Comparison of ENCODE assay signal across 8 cellular contexts in genomic region chr10:32957341-32958084, GRCh38.
DNase-seq lines count a peak whose midpoint lies in the region; ATAC-seq lines count a peak whose summit lies in the region.

No MANE protein-coding gene starts in this region.

- H3K36me3 Mint-ChIP-seq in T-helper 2 cell treated with Interferon-gamma antibody and Interleukin-4, amounts not matched to agents 5 μg/mL and 100 μg/mL, for 36 hours (ENCODE audit: low read depth): no peaks in the 10 kb centered on the region
- peaks cover 13% of the 10 kb centered on the region for H3K36me3 Mint-ChIP-seq in central memory CD8-positive, alpha-beta T cell (ENCODE audit: insufficient read depth)

- H3K9me3 Mint-ChIP-seq in T-helper 2 cell treated with Interferon-gamma antibody and Interleukin-4, amounts not matched to agents 5 μg/mL and 100 μg/mL, for 36 hours: no peaks in the 10 kb centered on the region
- no peaks in the 10 kb centered on the region for H3K9me3 Mint-ChIP-seq in central memory CD8-positive, alpha-beta T cell

- H3K4me1 Mint-ChIP-seq in T-helper 2 cell treated with Interferon-gamma antibody and Interleukin-4, amounts not matched to agents 5 μg/mL and 100 μg/mL, for 36 hours (ENCODE audit: low read depth): peaks cover 40% of the 10 kb centered on the region
- peaks cover 52% of the 10 kb centered on the region for H3K4me1 Mint-ChIP-seq in central memory CD8-positive, alpha-beta T cell

- H3K4me3 Mint-ChIP-seq in T-helper 2 cell treated with Interferon-gamma antibody and Interleukin-4, amounts not matched to agents 5 μg/mL and 100 μg/mL, for 36 hours: peak overlapping the region; percentile 84
- H3K4me3 Mint-ChIP-seq in central memory CD8-positive, alpha-beta T cell: peak overlapping the region; percentile 89

- H3K27ac Mint-ChIP-seq in T-helper 2 cell treated with Interferon-gamma antibody and Interleukin-4, amounts not matched to agents 5 μg/mL and 100 μg/mL, for 36 hours: peak overlapping the region; percentile 77
- H3K27ac Mint-ChIP-seq in central memory CD8-positive, alpha-beta T cell (ENCODE audit: low read depth): peak overlapping the region; percentile 71

- H3K27me3 Mint-ChIP-seq in T-helper 2 cell treated with Interferon-gamma antibody and Interleukin-4, amounts not matched to agents 5 μg/mL and 100 μg/mL, for 36 hours (ENCODE audit: low read depth): peaks cover 4% of the 10 kb centered on the region
- no peaks in the 10 kb centered on the region for H3K27me3 Mint-ChIP-seq in central memory CD8-positive, alpha-beta T cell

- peak; percentile 37 for DNase-seq in 8988T
- DNase-seq in T-helper 2 cell treated with Interferon-gamma antibody and Interleukin-4, amounts not matched to agents 5 μg/mL and 100 μg/mL, for 36 hours (ENCODE audit: low spot score): peak; percentile 47
- DNase-seq in central memory CD8-positive, alpha-beta T cell (ENCODE audit: low spot score in 2 of 2): peak in 1 of 2 donors; percentile 20
- DNase-seq in left kidney (ENCODE audit: low read depth, low spot score): peak; percentile 82
- peak; percentile 37 to 43 for DNase-seq in stimulated activated CD4-positive, alpha-beta T cell treated with anti-CD3 and anti-CD28 coated beads, Interleukin-2, amount 100 ng/mL, for 48 hours
- DNase-seq in kidney glomerular epithelial cell (lab: John Stamatoyannopoulos, UW): no peak

- ATAC-seq in GM18861 (IDR thresholded peaks at IDR 0.05; ENCODE audit: unreplicated experiment): peak; percentile 13
- peak; percentile 25 for ATAC-seq in HG03135 (IDR thresholded peaks at IDR 0.05; ENCODE audit: unreplicated experiment)
- peak; percentile 22 for ATAC-seq in central memory CD8-positive, alpha-beta T cell (replicated peaks; ENCODE audit: extremely low read depth, poor library complexity, severe bottlenecking)
